Comparison of ENCODE assay signal across 8 cellular contexts in genomic region chr3:138114988-138115971, GRCh38. TPM values are rescaled to one million over a fixed set of nuclear protein-coding genes. Genes with fewer than 3 reads are reported as not detected.
DNase-seq lines count a peak whose midpoint lies in the region; ATAC-seq, FAIRE-seq and TF ChIP-seq lines count a peak whose summit lies in the region.

TSS of gene DZIP1L (minus strand) at chr3:138115608. CDS start at chr3:138103971, 11,637 bp downstream.

- H3K4me2 ChIP-seq in A549 = peak within 1 kb of the TSS; percentile 99

- H3K27ac ChIP-seq in A549 (peak within 1 kb of the TSS; percentile 92 to 98), esophagus (ENCODE audit: low read depth in 2 of 2, low read length in 1 of 2) (peak within 1 kb of the TSS; percentile 63 to 76)

- H3K36me3 ChIP-seq in esophagus (ENCODE audit: control insufficient read depth in 2 of 2, insufficient read depth in 2 of 2, low read length in 1 of 2) = no peaks in the 10 kb centered on the region

- H3K4me1 ChIP-seq in A549 (peaks cover 31% of the 10 kb centered on the region), esophagus (ENCODE audit: control insufficient read depth in 2 of 2, insufficient read depth in 2 of 2, low read length in 1 of 2) (peaks cover 0 to 5% of the 10 kb centered on the region in 2 donors)

- POLR2A ChIA-PET in A549 (lab: Yijun Ruan, JAX) = interaction anchor here (0.7 to 1.6 kb wide), 2 partner anchors 26 to 59 kb away, joined by 4 read pairs; partner anchors contain the start of gene DBR1

- ATAC-seq in A549 (peak; percentile 90 to 92), HG02943 (IDR thresholded peaks at IDR 0.05; ENCODE audit: low read depth, unreplicated experiment) (peak; percentile 78)

- peak within 1 kb of the TSS; percentile 93 for H3K4me3 ChIP-seq in A549
- peak within 1 kb of the TSS; percentile 51 to 54 for H3K4me3 ChIP-seq in esophagus (ENCODE audit: low read depth in 1 of 2, low read length in 2 of 2)

- DNase-seq in A549 (ENCODE audit: low read depth in 1 of 2, low spot score in 1 of 2) = peak; percentile 41 to 57
- peak; percentile 58 for DNase-seq in GM12891 (ENCODE audit: insufficient read length, low spot score)
- peak; percentile 56 for DNase-seq in NCI-H2196 (lab: John Stamatoyannopoulos, UW; ENCODE audit: unreplicated experiment)
- peak; percentile 9 for DNase-seq in activated CD4-positive, alpha-beta T cell treated with anti-CD3 and anti-CD28 coated beads, Interleukin-2, amount 50 U/mL, for 1 hour
- peak; percentile 41 for DNase-seq in midbrain (lab: John Stamatoyannopoulos, UW)
- DNase-seq in superior temporal gyrus (ENCODE audit: extremely low spot score) = peak; percentile 16

- CTCF ChIA-PET in A549 (lab: Yijun Ruan, JAX) = interaction anchor here (0.9 to 6.3 kb wide), 4 partner anchors 9 to 69 kb away, joined by 3 to 224 read pairs (median 4); no protein-coding TSS in a partner anchor

- FAIRE-seq in A549 (lab: Jason Lieb, UNC) (no peak), GM12891 (lab: Jason Lieb, UNC) (peak; percentile 43)

- peak; percentile 32; the same call in 1 of the 3 replicates for TF ChIP-seq CTCF in A549 (IDR thresholded peaks at IDR 0.05)

- no peak for TF ChIP-seq EP300 in A549 (IDR thresholded peaks at IDR 0.05)

- under 1% methylated on average over 17 of the region's 86 CpGs for WGBS in A549 (ENCODE audit: missing lambda C conversion rate)
- 1% methylated on average over 82 to 86 of the region's 86 CpGs for WGBS in esophagus, 2 donors

- peak; percentile 4 to 24; a peak in 1 of 5 replicates for TF ChIP-seq RAD21 in A549 (conservative IDR thresholded peaks at IDR 0.05 in 1 of 2, IDR thresholded peaks at IDR 0.05 in 1 of 2)

- H3K9me3 ChIP-seq in A549 (no peaks in the 10 kb centered on the region), esophagus (ENCODE audit: control insufficient read depth in 2 of 2, insufficient read depth in 1 of 2, low read depth in 1 of 2, low read length in 1 of 2) (no peaks in the 10 kb centered on the region)

- H3K27me3 ChIP-seq in esophagus (ENCODE audit: control insufficient read depth in 1 of 2, insufficient read depth in 2 of 2, low read length in 2 of 2) = no peaks in the 10 kb centered on the region

- TF ChIP-seq POLR2A in A549 (IDR thresholded peaks at IDR 0.05; ENCODE audit: low read length) (peak; percentile 32), GM12891 (IDR thresholded peaks at IDR 0.05; ENCODE audit: low read depth, low read length) (no peak)

TF ChIP-seq in A549, 52 proteins besides CTCF, POLR2A, EP300 and RAD21 (continues in another document):
- TF ChIP-seq TFCP2L1 (CRISPR knock-in tag; IDR thresholded peaks at IDR 0.05) (no peak), EHMT2 (IDR thresholded peaks at IDR 0.05; ENCODE audit: low read depth) (no peak), SMC3 (IDR thresholded peaks at IDR 0.05) (0 out of 3 replicates have a peak, but pooled peaks have one; percentile 17), EHF (CRISPR knock-in tag; IDR thresholded peaks at IDR 0.05) (no peak), CBX2 (IDR thresholded peaks at IDR 0.05; ENCODE audit: borderline replicate concordance, low read depth) (no peak), FOXS1 (CRISPR knock-in tag; IDR thresholded peaks at IDR 0.05) (no peak), KDM5A (IDR thresholded peaks at IDR 0.05) (no peak), RFX5 (IDR thresholded peaks at IDR 0.05) (no peak), ZC3H11A (IDR thresholded peaks at IDR 0.05) (no peak), CHD2 (IDR thresholded peaks at IDR 0.05; ENCODE audit: low read length, partially characterized antibody) (no peak), FOSL2 (IDR thresholded peaks at IDR 0.05) (no peak), FOSL2 (CRISPR knock-in tag; IDR thresholded peaks at IDR 0.05) (0 out of 2 replicates have a peak, but pooled peaks have one; percentile 7), GATA3 (IDR thresholded peaks at IDR 0.05; ENCODE audit: borderline replicate concordance) (no peak), JUN (IDR thresholded peaks at IDR 0.05) (peak; percentile 21 to 34; a peak in 1 of 5 replicates), NR3C1 (IDR thresholded peaks at IDR 0.05) (no peak), RARB (CRISPR knock-in tag; IDR thresholded peaks at IDR 0.05) (no peak), RNF2 (IDR thresholded peaks at IDR 0.05; ENCODE audit: borderline replicate concordance, low read depth) (no peak), NFE2L2 (conservative IDR thresholded peaks at IDR 0.05; ENCODE audit: low read length) (no peak), MAX (IDR thresholded peaks at IDR 0.05) (peak; percentile 32; the same call in 1 of the 2 replicates)
- TF ChIP-seq, protein P1, sequence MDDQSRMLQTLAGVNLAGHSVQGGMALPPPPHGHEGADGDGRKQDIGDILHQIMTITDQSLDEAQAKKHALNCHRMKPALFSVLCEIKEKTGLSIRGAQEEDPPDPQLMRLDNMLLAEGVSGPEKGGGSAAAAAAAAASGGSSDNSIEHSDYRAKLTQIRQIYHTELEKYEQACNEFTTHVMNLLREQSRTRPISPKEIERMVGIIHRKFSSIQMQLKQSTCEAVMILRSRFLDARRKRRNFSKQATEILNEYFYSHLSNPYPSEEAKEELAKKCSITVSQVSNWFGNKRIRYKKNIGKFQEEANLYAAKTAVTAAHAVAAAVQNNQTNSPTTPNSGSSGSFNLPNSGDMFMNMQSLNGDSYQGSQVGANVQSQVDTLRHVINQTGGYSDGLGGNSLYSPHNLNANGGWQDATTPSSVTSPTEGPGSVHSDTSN (IDR thresholded peaks at IDR 0.05) = no peak
- TF ChIP-seq, protein P2, sequence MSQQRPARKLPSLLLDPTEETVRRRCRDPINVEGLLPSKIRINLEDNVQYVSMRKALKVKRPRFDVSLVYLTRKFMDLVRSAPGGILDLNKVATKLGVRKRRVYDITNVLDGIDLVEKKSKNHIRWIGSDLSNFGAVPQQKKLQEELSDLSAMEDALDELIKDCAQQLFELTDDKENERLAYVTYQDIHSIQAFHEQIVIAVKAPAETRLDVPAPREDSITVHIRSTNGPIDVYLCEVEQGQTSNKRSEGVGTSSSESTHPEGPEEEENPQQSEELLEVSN (IDR thresholded peaks at IDR 0.05; ENCODE audit: borderline replicate concordance, low read depth) = no peak

TF ChIP-seq in GM12891, 5 proteins besides CTCF, POLR2A, EP300 and RAD21:
- TF ChIP-seq POLR2AphosphoS5 (IDR thresholded peaks at IDR 0.05; ENCODE audit: low read depth, low read length) (no peak), PAX5 (IDR thresholded peaks at IDR 0.05; ENCODE audit: insufficient read depth, low read length, severe bottlenecking) (no peak), SPI1 (IDR thresholded peaks at IDR 0.05; ENCODE audit: low read depth, low read length) (no peak), POU2F2 (IDR thresholded peaks at IDR 0.05; ENCODE audit: low read depth, low read length) (no peak), TAF1 (IDR thresholded peaks at IDR 0.05; ENCODE audit: low read depth, low read length) (no peak)

RNA-seq across cellular contexts. Expression of gene DZIP1L, which starts in this region (rescaled TPM):
- polyA plus RNA-seq in A549 (2011; rRNA removed) = 2.7 and 3.1 TPM in 2 replicates
- polyA plus RNA-seq in A549 (2012; cell fraction: cytosol; rRNA removed) = 3.0 and 4.5 TPM in 2 replicates
- polyA plus RNA-seq in A549 (2012; cell fraction: nucleus; rRNA removed) = 9.5 and 13.6 TPM in 2 replicates
- 5.2 to 7.0 TPM (median 6.9 TPM) in 3 replicates for polyA plus RNA-seq in A549 (2017; fragmentation: RNase III; extraction: RNeasy Plus Mini Kit Qiagen cat#74134 plus additional on column Dnase treatment)
- polyA minus RNA-seq in A549 (2011; rRNA and poly(A)+ RNA removed) = 8.3 and 8.4 TPM in 2 replicates
- polyA plus RNA-seq in GM12891 (2012; ENCODE audit: low read depth, missing spikeins) = not detected
- 1 to 10 TPM; 2.3 to 3.9 TPM for polyA plus RNA-seq in esophagus

Comparison
In these comparisons a context has a peak if more than half of its experiments do, and no peak if none do; other contexts are left out.
1. Peak in every context shown above with its lines: DNase-seq, ATAC-seq, H3K4me3 ChIP-seq and H3K27ac ChIP-seq.